Comparison of ENCODE assay signal across 7 cellular contexts in the genomic region with DNA sequence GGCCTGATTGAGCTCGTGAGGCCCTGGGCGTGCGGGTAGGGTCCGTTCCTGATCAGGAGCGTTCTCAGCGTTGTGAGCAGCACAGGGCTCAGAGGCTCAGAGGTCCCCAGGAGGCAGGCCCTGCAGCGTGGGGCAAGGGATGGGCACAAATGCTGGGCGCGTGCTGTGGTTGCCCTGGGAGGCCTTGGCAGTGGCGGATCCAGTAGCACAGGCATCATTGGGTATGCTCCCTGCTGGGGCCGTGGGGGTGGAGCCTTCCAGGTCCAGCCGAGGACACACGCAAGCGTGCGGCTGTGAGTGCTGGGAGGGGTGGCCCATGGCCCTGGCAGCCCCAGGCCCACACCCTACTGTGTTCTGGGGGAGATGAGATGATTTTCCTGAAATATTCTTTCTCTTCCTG.
DNase-seq lines count a peak whose midpoint lies in the region; ATAC-seq, FAIRE-seq and TF ChIP-seq lines count a peak whose summit lies in the region.
"Not testable (repeated sequence)": the region's sequence is repeated elsewhere in the genome, so short reads cannot be mapped to it uniquely, and the experiment has no call there.

No MANE protein-coding gene starts in this region.

- H2BK12ac ChIP-seq in H9 (ENCODE audit: insufficient read length, low read depth, low read length): not testable (repeated sequence)

- ATAC-seq in Right ventricle myocardium inferior: not testable (repeated sequence)
- peak; percentile 26 for ATAC-seq in mucosa of descending colon
- peak in 1 of 2 donors; percentile 1 for ATAC-seq in upper lobe of left lung (ENCODE audit: low FRiP score in 2 of 2)

- not testable (repeated sequence) for H3T11ph ChIP-seq in H9 (ENCODE audit: low read length)

- H2AFZ ChIP-seq in H9 (ENCODE audit: low read length): not testable (repeated sequence)

- not testable (repeated sequence) for H3K4me1 Mint-ChIP-seq in H9

- H2BK5ac ChIP-seq in H9 (ENCODE audit: insufficient read length, low read length): not testable (repeated sequence)

- H3K4me1 ChIP-seq in H9 (ENCODE audit: insufficient read depth, low read length); kidney (ENCODE audit: control insufficient read depth in 1 of 2, insufficient read depth in 1 of 2, low read depth in 1 of 2, low read length in 2 of 2); mucosa of descending colon (ENCODE audit: low read depth); spleen; upper lobe of left lung: not testable (repeated sequence)

- H3K18ac ChIP-seq in H9 (ENCODE audit: insufficient read length, low read depth, low read length): not testable (repeated sequence)

- not testable (repeated sequence) for H3K4ac ChIP-seq in H9 (ENCODE audit: low read depth, low read length)

- H3K4me3 ChIP-seq in bronchial epithelial cell (ENCODE audit: low read depth, low read length); kidney (ENCODE audit: low read length in 2 of 2); mucosa of descending colon; spleen; upper lobe of left lung: not testable (repeated sequence)

- not testable (repeated sequence) for H3K4me2 ChIP-seq in H9 (ENCODE audit: insufficient read depth, insufficient read length, low read length)

- not testable (repeated sequence) for H3K27me3 Mint-ChIP-seq in H9 (ENCODE audit: low read depth)

- not testable (repeated sequence) for H3K36me3 Mint-ChIP-seq in H9 (ENCODE audit: insufficient read depth in 1 of 3, low read depth in 3 of 3)

- not testable (repeated sequence) for H3K14ac ChIP-seq in H9 (ENCODE audit: insufficient read depth, low read length)

- not testable (repeated sequence) for H4K20me1 ChIP-seq in H9 (ENCODE audit: control insufficient read depth, insufficient read depth, insufficient read length)

- TF ChIP-seq CTCF in H9 (conservative IDR thresholded peaks at IDR 0.05); bronchial epithelial cell (IDR thresholded peaks at IDR 0.05; ENCODE audit: insufficient read depth, low read length, severe bottlenecking); kidney (IDR thresholded peaks at IDR 0.05; ENCODE audit: borderline replicate concordance, extremely low read depth, insufficient read depth); mucosa of descending colon (IDR thresholded peaks at IDR 0.05); spleen (IDR thresholded peaks at IDR 0.05 in 8 of 11, conservative IDR thresholded peaks at IDR 0.05 in 3 of 11); upper lobe of left lung (IDR thresholded peaks at IDR 0.05): not testable (repeated sequence)

- H3K9me3 Mint-ChIP-seq in H9: not testable (repeated sequence)

- not testable (repeated sequence) for H3K4me3 Mint-ChIP-seq in H9

- not testable (repeated sequence) for H4K8ac ChIP-seq in H9 (replicated peaks; ENCODE audit: insufficient read length, low read depth, low read length)

- H2BK20ac ChIP-seq in H9 (ENCODE audit: low read depth, low read length, poor library complexity, severe bottlenecking): not testable (repeated sequence)

- peak; percentile 43 for FAIRE-seq in bronchial epithelial cell (lab: Jason Lieb, UNC)
- FAIRE-seq in kidney (lab: Jason Lieb, UNC): not testable (repeated sequence)

- intact Hi-C loops in Right ventricle myocardium inferior (cut with DNase I); kidney (cut with DNase I); mucosa of descending colon (cut with DNase I, micrococcal nuclease); spleen (cut with DNase I; ENCODE audit: low total_unique reads): not testable (repeated sequence)

- H3K27me3 ChIP-seq in H9 (ENCODE audit: insufficient read depth, low read length); bronchial epithelial cell (ENCODE audit: control insufficient read depth, insufficient read depth, low read length); upper lobe of left lung: not testable (repeated sequence)
- H3K27me3 ChIP-seq in spleen (replicated peaks in 1 of 7): peaks cover 0 to 44% (median 0%) of the 10 kb centered on the region in 7 donors

- H2AK5ac ChIP-seq in H9 (ENCODE audit: insufficient read length, low read length): not testable (repeated sequence)

- H2BK120ac ChIP-seq in H9 (ENCODE audit: low read depth, low read length, poor library complexity, severe bottlenecking): not testable (repeated sequence)

- TF ChIP-seq EP300 in upper lobe of left lung (IDR thresholded peaks at IDR 0.05): not testable (repeated sequence)

- H3K23me2 ChIP-seq in H9 (ENCODE audit: insufficient read length, low read depth, low read length, poor library complexity, severe bottlenecking): not testable (repeated sequence)

- H2BK15ac ChIP-seq in H9 (ENCODE audit: low read depth, low read length): not testable (repeated sequence)

- not testable (repeated sequence) for H3K27ac ChIP-seq in H9 (ENCODE audit: insufficient read length, low read depth, low read length); kidney (ENCODE audit: low read depth in 2 of 2, low read length in 2 of 2); spleen; upper lobe of left lung

- not testable (repeated sequence) for H3K79me1 ChIP-seq in H9 (ENCODE audit: insufficient read depth, low read depth, low read length, poor library complexity, severe bottlenecking)

- peak; percentile 20 for DNase-seq in H9
- DNase-seq in bronchial epithelial cell (ENCODE audit: low read depth); mucosa of descending colon: not testable (repeated sequence)
- DNase-seq in Right ventricle myocardium inferior (ENCODE audit: missing footprints): peak; percentile 39
- peak; percentile 43 for DNase-seq in kidney
- DNase-seq in spleen: peak; percentile 54
- DNase-seq in upper lobe of left lung: peak; percentile 10 to 82

- H3K56ac ChIP-seq in H9 (ENCODE audit: insufficient read length, low read depth, low read length): not testable (repeated sequence)

- not testable (repeated sequence) for H3K36me3 ChIP-seq in bronchial epithelial cell (ENCODE audit: control insufficient read depth, insufficient read depth, low read length); kidney (ENCODE audit: control insufficient read depth in 1 of 2, insufficient read depth in 2 of 2, low read length in 2 of 2); mucosa of descending colon (ENCODE audit: low read depth); spleen; upper lobe of left lung

- H4K5ac ChIP-seq in H9 (ENCODE audit: insufficient read length, low read depth, low read length): not testable (repeated sequence)

- WGBS in H9 (ENCODE audit: extremely low coverage, insufficient read length, low lambda C conversion rate): no CpG with 5 or more reads among the region's 15 CpGs
- WGBS in spleen, 5 donors: 81 to 100% (median 91%) methylated on average over 1 to 15 of the region's 15 CpGs
- 78% methylated on average over 5 of the region's 15 CpGs; no CpG with 5 or more reads in 1 of the 2 donors for WGBS in upper lobe of left lung, 2 donors

- H3K9ac ChIP-seq in H9 (ENCODE audit: extremely low read depth, insufficient read length, low read length); kidney (ENCODE audit: low read length in 2 of 2): not testable (repeated sequence)

- H3K79me2 ChIP-seq in H9 (ENCODE audit: insufficient read depth, low read length): not testable (repeated sequence)

- H3K23ac ChIP-seq in H9 (ENCODE audit: insufficient read length, low read depth, low read length): not testable (repeated sequence)

- not testable (repeated sequence) for H3K9me3 ChIP-seq in H9 (ENCODE audit: control insufficient read depth, low read depth, low read length); kidney (ENCODE audit: control insufficient read depth in 1 of 2, low read length in 2 of 2); mucosa of descending colon; spleen; upper lobe of left lung

- H4K91ac ChIP-seq in H9 (ENCODE audit: insufficient read length, low read depth, low read length): not testable (repeated sequence)

- H3K27ac Mint-ChIP-seq in H9: not testable (repeated sequence)

- not testable (repeated sequence) for TF ChIP-seq POLR2A in spleen (IDR thresholded peaks at IDR 0.05); upper lobe of left lung (IDR thresholded peaks at IDR 0.05)
